Comparison of ENCODE assay signal across 8 cellular contexts in genomic region chr6:43181621-43181941, GRCh38. TPM values are rescaled to one million over a fixed set of nuclear protein-coding genes. Genes with fewer than 3 reads are reported as not detected.
DNase-seq lines count a peak whose midpoint lies in the region; ATAC-seq, FAIRE-seq and TF ChIP-seq lines count a peak whose summit lies in the region.

No MANE protein-coding gene starts in this region.

- POLR2A ChIA-PET in A673 (lab: Charles Lee; ENCODE audit: low non-redundant PET) = no interaction called here

- H3K9me3 ChIP-seq in A673 (ENCODE audit: low read depth, low read length, poor library complexity, severe bottlenecking) (no peaks in the 10 kb centered on the region), HUES6 (ENCODE audit: control insufficient read depth, insufficient read depth, low read depth, low read length) (no peaks in the 10 kb centered on the region), mucosa of stomach (ENCODE audit: control insufficient read depth, low read length) (no peaks in the 10 kb centered on the region)

- DNase-seq in A673 (ENCODE audit: low spot score) (no peak), bronchial epithelial cell (ENCODE audit: low read depth) (peak; percentile 5), urothelium cell line (ENCODE audit: low spot score) (no peak), NCI-H524 (lab: John Stamatoyannopoulos, UW) (no peak)

- CTCF ChIA-PET in A673 (lab: Charles Lee) = no interaction called here

- TF ChIP-seq CTCF in A673 (conservative IDR thresholded peaks at IDR 0.05; ENCODE audit: low read depth, low read length) = no peak
- no peak for TF ChIP-seq CTCF in bronchial epithelial cell (IDR thresholded peaks at IDR 0.05; ENCODE audit: insufficient read depth, low read length, severe bottlenecking)

- peaks cover 11% of the 10 kb centered on the region for H3K4me1 ChIP-seq in A673 (ENCODE audit: insufficient read depth, low read length, poor library complexity, severe bottlenecking)
- H3K4me1 ChIP-seq in HUES6 (ENCODE audit: control insufficient read depth, insufficient read depth, low read length) = peaks cover 15% of the 10 kb centered on the region; the same call in 1 of the 2 replicates
- H3K4me1 ChIP-seq in mucosa of stomach (ENCODE audit: control insufficient read depth, insufficient read depth, low read length) = peaks cover 10% of the 10 kb centered on the region

- H3K27me3 ChIP-seq in A673 (replicated peaks; ENCODE audit: insufficient read depth, low read depth, low read length, poor library complexity) (no peaks in the 10 kb centered on the region), HUES6 (ENCODE audit: control insufficient read depth, insufficient read depth, low read length) (no peaks in the 10 kb centered on the region), bronchial epithelial cell (ENCODE audit: control insufficient read depth, insufficient read depth, low read length) (no peaks in the 10 kb centered on the region), mucosa of stomach (ENCODE audit: control insufficient read depth, insufficient read depth, low read length) (no peaks in the 10 kb centered on the region)

- H3K36me3 ChIP-seq in A673 (ENCODE audit: insufficient read depth, low read length, poor library complexity, severe bottlenecking) (peaks cover 35% of the 10 kb centered on the region), HUES6 (ENCODE audit: control insufficient read depth, insufficient read depth, low read length) (peaks cover 27% of the 10 kb centered on the region), bronchial epithelial cell (ENCODE audit: control insufficient read depth, insufficient read depth, low read length) (peaks cover 18% of the 10 kb centered on the region), mucosa of stomach (ENCODE audit: control insufficient read depth, insufficient read depth, low read length) (peaks cover 13% of the 10 kb centered on the region)

- H3K9ac ChIP-seq in HUES6 (ENCODE audit: low read length) (peak overlapping the region; percentile 72), mucosa of stomach (ENCODE audit: low read length) (peak overlapping the region; percentile 69)

- ATAC-seq in GM18520 (IDR thresholded peaks at IDR 0.05; ENCODE audit: unreplicated experiment) = no peak
- ATAC-seq in HG02571 (IDR thresholded peaks at IDR 0.05; ENCODE audit: unreplicated experiment) = no peak

- FAIRE-seq in bronchial epithelial cell (lab: Jason Lieb, UNC) (no peak), urothelium cell line (lab: Jason Lieb, UNC) (no peak)

- BruUV-seq in A673 (replicated peaks; lab: Mats Ljungman, UMichigan) = no TSS peak

- intact Hi-C loops in A673 (cut with micrococcal nuclease; ENCODE audit: unreplicated experiment) = no loop called here

- H3K4me3 ChIP-seq in A673 (ENCODE audit: low read depth, low read length, poor library complexity, severe bottlenecking) = peak overlapping the region; percentile 89
- peak overlapping the region; percentile 78 for H3K4me3 ChIP-seq in HUES6 (ENCODE audit: low read depth, low read length)
- peak overlapping the region; percentile 77 for H3K4me3 ChIP-seq in bronchial epithelial cell (ENCODE audit: low read depth, low read length)
- H3K4me3 ChIP-seq in mucosa of stomach (ENCODE audit: low read length) = peak overlapping the region; percentile 60

- H3K27ac ChIP-seq in A673 (ENCODE audit: low read depth, low read length, poor library complexity, severe bottlenecking) (peak overlapping the region; percentile 70), HUES6 (ENCODE audit: low read depth, low read length) (no peak overlapping the region)

RNA-seq across cellular contexts. Expression of gene CUL9, which starts 0.4 kb away (rescaled TPM):
- 38.7 and 50.7 TPM in 2 replicates for total RNA-seq in A673 (2021)
- total RNA-seq in bronchial epithelial cell = 29.0 and 36.4 TPM in 2 replicates

RNA-seq across cellular contexts. Expression of gene SRF, which starts 10.5 kb away (rescaled TPM):
- total RNA-seq in A673 (2021) = 28.7 and 33.2 TPM in 2 replicates
- total RNA-seq in bronchial epithelial cell = 10.8 and 20.1 TPM in 2 replicates

RNA-seq across cellular contexts. Expression of gene DNPH1, which starts 47.7 kb away (rescaled TPM):
- total RNA-seq in A673 (2021) (55.1 and 69.4 TPM in 2 replicates), bronchial epithelial cell (59.8 and 75.4 TPM in 2 replicates)
